8 cellular contexts compared by ENCODE assay signal in genomic region chr4:55948726-55949479, GRCh38. TPM values are rescaled to one million over a fixed set of nuclear protein-coding genes. Genes with fewer than 3 reads are reported as not detected.
DNase-seq lines count a peak whose midpoint lies in the region; TF ChIP-seq lines count a peak whose summit lies in the region.

A gene with protein sequence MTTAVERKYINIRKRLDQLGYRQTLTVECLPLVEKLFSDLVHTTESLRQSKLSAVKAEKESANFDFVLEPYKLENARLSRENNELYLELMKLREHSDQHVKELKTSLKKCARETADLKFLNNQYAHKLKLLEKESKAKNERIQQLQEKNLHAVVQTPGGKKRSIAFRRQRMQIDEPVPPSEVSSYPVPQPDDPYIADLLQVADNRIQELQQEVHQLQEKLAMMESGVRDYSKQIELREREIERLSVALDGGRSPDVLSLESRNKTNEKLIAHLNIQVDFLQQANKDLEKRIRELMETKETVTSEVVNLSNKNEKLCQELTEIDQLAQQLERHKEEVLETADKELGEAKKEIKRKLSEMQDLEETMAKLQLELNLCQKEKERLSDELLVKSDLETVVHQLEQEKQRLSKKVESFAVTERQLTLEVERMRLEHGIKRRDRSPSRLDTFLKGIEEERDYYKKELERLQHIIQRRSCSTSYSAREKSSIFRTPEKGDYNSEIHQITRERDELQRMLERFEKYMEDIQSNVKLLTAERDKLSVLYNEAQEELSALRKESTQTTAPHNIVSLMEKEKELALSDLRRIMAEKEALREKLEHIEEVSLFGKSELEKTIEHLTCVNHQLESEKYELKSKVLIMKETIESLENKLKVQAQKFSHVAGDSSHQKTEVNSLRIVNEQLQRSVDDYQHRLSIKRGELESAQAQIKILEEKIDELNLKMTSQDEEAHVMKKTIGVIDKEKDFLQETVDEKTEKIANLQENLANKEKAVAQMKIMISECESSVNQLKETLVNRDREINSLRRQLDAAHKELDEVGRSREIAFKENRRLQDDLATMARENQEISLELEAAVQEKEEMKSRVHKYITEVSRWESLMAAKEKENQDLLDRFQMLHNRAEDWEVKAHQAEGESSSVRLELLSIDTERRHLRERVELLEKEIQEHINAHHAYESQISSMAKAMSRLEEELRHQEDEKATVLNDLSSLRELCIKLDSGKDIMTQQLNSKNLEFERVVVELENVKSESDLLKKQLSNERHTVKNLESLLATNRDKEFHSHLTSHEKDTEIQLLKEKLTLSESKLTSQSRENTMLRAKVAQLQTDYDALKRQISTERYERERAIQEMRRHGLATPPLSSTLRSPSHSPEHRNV (plus strand): TSS chr4:55948945. CDS start chr4:55952131, 3,186 bp downstream.

- H3K4me1 Mint-ChIP-seq in nephron progenitor cell: peaks cover 25% of the 10 kb centered on the region
- H3K4me1 Mint-ChIP-seq in stimulated activated naive CD8-positive, alpha-beta T cell treated with anti-CD3 and anti-CD28 coated beads, Interleukin-15, Interleukin-2, amounts not matched to agents 100 ng/mL and 50 ng/mL, for 24 hours (ENCODE audit: low read depth): peaks cover 51% of the 10 kb centered on the region

- no peaks in the 10 kb centered on the region for H3K9me3 ChIP-seq in MG63

- H3K36me3 ChIP-seq in MG63: peaks cover 6% of the 10 kb centered on the region

- H3K36me3 Mint-ChIP-seq in nephron progenitor cell (ENCODE audit: low read depth): peaks cover 21% of the 10 kb centered on the region
- H3K36me3 Mint-ChIP-seq in stimulated activated naive CD8-positive, alpha-beta T cell treated with anti-CD3 and anti-CD28 coated beads, Interleukin-15, Interleukin-2, amounts not matched to agents 100 ng/mL and 50 ng/mL, for 24 hours (ENCODE audit: low read depth): peaks cover 15% of the 10 kb centered on the region

- peak within 1 kb of the TSS; percentile 86 for H3K4me3 ChIP-seq in MG63
- peak within 1 kb of the TSS; percentile 84 for H3K4me3 ChIP-seq in fibroblast of the aortic adventitia (ENCODE audit: low read depth, low read length)

- H3K27me3 Mint-ChIP-seq in nephron progenitor cell (ENCODE audit: low read depth, poor library complexity): peaks cover 4% of the 10 kb centered on the region
- no peaks in the 10 kb centered on the region for H3K27me3 Mint-ChIP-seq in stimulated activated naive CD8-positive, alpha-beta T cell treated with anti-CD3 and anti-CD28 coated beads, Interleukin-15, Interleukin-2, amounts not matched to agents 100 ng/mL and 50 ng/mL, for 24 hours

- H3K9me3 Mint-ChIP-seq in nephron progenitor cell: no peaks in the 10 kb centered on the region
- no peaks in the 10 kb centered on the region for H3K9me3 Mint-ChIP-seq in stimulated activated naive CD8-positive, alpha-beta T cell treated with anti-CD3 and anti-CD28 coated beads, Interleukin-15, Interleukin-2, amounts not matched to agents 100 ng/mL and 50 ng/mL, for 24 hours

- H3K27me3 ChIP-seq in MG63: no peaks in the 10 kb centered on the region

- H3K4me3 Mint-ChIP-seq in nephron progenitor cell: peak within 1 kb of the TSS; percentile 92
- H3K4me3 Mint-ChIP-seq in stimulated activated naive CD8-positive, alpha-beta T cell treated with anti-CD3 and anti-CD28 coated beads, Interleukin-15, Interleukin-2, amounts not matched to agents 100 ng/mL and 50 ng/mL, for 24 hours: peak within 1 kb of the TSS; percentile 87

- DNase-seq in GM03348 (ENCODE audit: low spot score) (peak; percentile 97), HCEC 1CT (peak; percentile 78), MG63 (peak; percentile 87), SHP77 (lab: John Stamatoyannopoulos, UW) (peak; percentile 93 to 96), fibroblast of the aortic adventitia (ENCODE audit: low read depth) (peak; percentile 88), nephron progenitor cell (peak; percentile 96)
- peak; percentile 91 for DNase-seq in activated effector memory CD4-positive, alpha-beta T cell treated with Interleukin-2 at 50 U/mL for 16 hours

- H3K27ac Mint-ChIP-seq in nephron progenitor cell: peak within 1 kb of the TSS; percentile 98
- peak within 1 kb of the TSS; percentile 94 for H3K27ac Mint-ChIP-seq in stimulated activated naive CD8-positive, alpha-beta T cell treated with anti-CD3 and anti-CD28 coated beads, Interleukin-15, Interleukin-2, amounts not matched to agents 100 ng/mL and 50 ng/mL, for 24 hours

- TF ChIP-seq CTCF in fibroblast of the aortic adventitia (IDR thresholded peaks at IDR 0.05; ENCODE audit: insufficient read depth, low read length) (peak; percentile 81), nephron progenitor cell (IDR thresholded peaks at IDR 0.05) (peak; percentile 93)

RNA-seq across cellular contexts. Expression of the gene that starts here (rescaled TPM):
- 1.2 and 8.6 TPM in 2 replicates for total RNA-seq in MG63 (2014; rRNA removed; shearing (Covaris generic); ENCODE audit: low replicate concordance)
- 13.8 and 15.6 TPM in 2 replicates for total RNA-seq in fibroblast of the aortic adventitia (ENCODE audit: low replicate concordance)

Comparison
In these comparisons a context has a peak if more than half of its experiments do, and no peak if none do; other contexts are left out.
1. Peak in every context shown above with its lines: DNase-seq and H3K4me3 ChIP-seq.